ENCODE assay signal across 18 cellular contexts in the genomic region with DNA sequence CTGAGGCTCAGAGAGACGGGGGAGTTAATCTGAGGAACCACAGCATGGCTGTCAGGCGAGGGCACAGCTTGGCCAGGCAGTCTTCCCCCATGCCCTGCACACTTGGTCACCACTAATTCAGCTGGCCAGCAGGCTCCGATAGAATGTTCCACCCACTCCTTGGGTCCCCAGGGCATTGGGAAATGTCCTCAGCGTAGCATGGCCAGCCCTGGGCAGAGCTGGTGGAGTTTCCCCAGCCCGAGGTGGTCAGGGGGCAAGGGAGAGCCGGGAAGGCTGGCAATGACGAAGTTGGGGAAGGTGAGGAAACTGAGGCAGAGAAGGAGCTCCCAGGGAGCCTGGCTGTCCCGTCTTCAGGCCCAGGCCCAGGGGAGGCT. TPM values are rescaled to one million over a fixed set of nuclear protein-coding genes. Genes with fewer than 3 reads are reported as not detected.
A peak's percentile ranks its signal among the peaks of the same experiment; 100 is the strongest.
DNase-seq lines count a peak whose midpoint lies in the region; ATAC-seq, FAIRE-seq and TF ChIP-seq lines count a peak whose summit lies in the region.
"Had no signal": no experiment of that assay in that cellular context is flagged by ENCODE, and none has a peak within 500 bp of the region (broad histone marks: within the 10 kb centered on the region; RNA-seq: fewer than 3 reads in every experiment).

No MANE protein-coding gene starts in this region.

- H3K9me3 ChIP-seq in body of pancreas, result peaks cover 0 to 2% (median 0%) of the 10 kb centered on the region in 3 donors
- H3K9me3 ChIP-seq in right atrium auricular region, result peaks cover 0 to under 1% of the 10 kb centered on the region in 2 donors
- H3K9me3 ChIP-seq in sigmoid colon, result peaks cover 0 to under 1% (median under 1%) of the 10 kb centered on the region in 4 donors

- H3K27me3 ChIP-seq in ACC112 (ENCODE audit: insufficient read depth, low read length) (no peaks in the 10 kb centered on the region), body of pancreas (no peaks in the 10 kb centered on the region), right atrium auricular region (no peaks in the 10 kb centered on the region), sigmoid colon (peaks cover 0 to 48% (median 8%) of the 10 kb centered on the region in 3 donors)

- H2AFZ ChIP-seq in ACC112 (ENCODE audit: low read length, unreplicated experiment), result no peak overlapping the region
- H2AFZ ChIP-seq: PC-9 had no signal

- intact Hi-C loops in body of pancreas (cut with DNase I), result no loop called here
- intact Hi-C loops in sigmoid colon (cut with DNase I), result no loop called here

- no peak for TF ChIP-seq POLR2A in body of pancreas (IDR thresholded peaks at IDR 0.05)
- TF ChIP-seq POLR2A in sigmoid colon (IDR thresholded peaks at IDR 0.05), result no peak

- no peaks in the 10 kb centered on the region for H3K36me3 ChIP-seq in ACC112 (ENCODE audit: insufficient read depth, low read length)
- H3K36me3 ChIP-seq in body of pancreas (replicated peaks in 1 of 2; ENCODE audit: insufficient read depth in 1 of 2, low read depth in 2 of 2), result no peaks in the 10 kb centered on the region
- no peaks in the 10 kb centered on the region for H3K36me3 ChIP-seq in right atrium auricular region
- no peaks in the 10 kb centered on the region for H3K36me3 ChIP-seq in sigmoid colon

- TF ChIP-seq CTCF in body of pancreas (IDR thresholded peaks at IDR 0.05), result no peak
- TF ChIP-seq CTCF in right atrium auricular region (IDR thresholded peaks at IDR 0.05), result no peak
- no peak for TF ChIP-seq CTCF in sigmoid colon (IDR thresholded peaks at IDR 0.05)

- H3K4me1 ChIP-seq in ACC112 (ENCODE audit: control insufficient read depth, insufficient read depth, low read length, unreplicated experiment), result peaks cover 27% of the 10 kb centered on the region
- no peaks in the 10 kb centered on the region for H3K4me1 ChIP-seq in body of pancreas
- peaks cover 0 to 42% of the 10 kb centered on the region in 2 donors for H3K4me1 ChIP-seq in right atrium auricular region
- H3K4me1 ChIP-seq in sigmoid colon, result peaks cover 0 to 12% (median 10%) of the 10 kb centered on the region in 4 donors
- H3K4me1 ChIP-seq: A549 had no signal

- peak overlapping the region; percentile 26; the same call in 1 of the 2 replicates for H3K27ac ChIP-seq in ACC112 (ENCODE audit: low read depth, low read length)
- peak overlapping the region in 1 of 4 donors; percentile 5 for H3K27ac ChIP-seq in body of pancreas
- peak overlapping the region; percentile 6 to 51 for H3K27ac ChIP-seq in right atrium auricular region
- H3K27ac ChIP-seq in sigmoid colon, result peak overlapping the region; percentile 31 to 54 (median 42)
- H3K27ac ChIP-seq: A549, PC-9 had no signal

- no peak overlapping the region for H3K4me3 ChIP-seq in ACC112 (ENCODE audit: low read depth, low read length)
- H3K4me3 ChIP-seq in body of pancreas, result no peak overlapping the region
- H3K4me3 ChIP-seq in right atrium auricular region, result no peak overlapping the region
- no peak overlapping the region for H3K4me3 ChIP-seq in sigmoid colon
- H3K4me3 ChIP-seq: A549, PC-9 had no signal

- no peaks in the 10 kb centered on the region for H3K79me2 ChIP-seq in ACC112 (ENCODE audit: control insufficient read depth, insufficient read depth, low read length, unreplicated experiment)

- ATAC-seq in body of pancreas, result peak; percentile 34
- ATAC-seq in activated CD4-positive, CD25-positive, alpha-beta regulatory T cell treated with anti-CD3 and anti-CD28 coated beads, Interleukin-2, amount 50 U/mL, for 24 hours, result no peak
- no peak for ATAC-seq in GM21717 (IDR thresholded peaks at IDR 0.05; ENCODE audit: unreplicated experiment)

- FAIRE-seq in RCC 7860 (lab: Jason Lieb, UNC), result no peak
- FAIRE-seq: A549 had no signal

- WGBS in body of pancreas, 2 donors, result 59 to 66% methylated on average over 8 of the region's 8 CpGs
- 78% methylated on average over 8 of the region's 8 CpGs for WGBS in sigmoid colon, 2 donors

- DNase-seq in body of pancreas (peak in 3 of 4 donors; percentile 29 to 40 (median 39)), right atrium auricular region (ENCODE audit: low spot score) (peak; percentile 80), sigmoid colon (no peak), RCC 7860 (ENCODE audit: low spot score) (no peak), NCI-H345 treated with DMSO at 0.1 percent for 48 hours (lab: John Stamatoyannopoulos, UW; ENCODE audit: unreplicated experiment) (no peak)
- DNase-seq: activated CD8-positive, alpha-beta memory T cell treated with anti-CD3 and anti-CD28 coated beads for 24 hours; COR-L47; GF-D8; MM.1S; NCI-H2081; PC-9; stimulated activated CD4-positive, alpha-beta T cell treated with anti-CD3 and anti-CD28 coated beads, Interleukin-12 subunit alpha, Interleukin-12 subunit beta, amount 100 ng/mL, for 4 hours; stimulated activated naive CD8-positive, alpha-beta T cell treated with anti-CD3 and anti-CD28 coated beads, Interleukin-15, amount 100 ng/mL, for 72 hours had no signal

- TF ChIP-seq EP300 in sigmoid colon (IDR thresholded peaks at IDR 0.05), result no peak

RNA-seq across cellular contexts. Expression of gene GRIFIN, which starts 12.1 kb away (rescaled TPM):
- total RNA-seq in body of pancreas (not detected), right atrium auricular region (not detected), sigmoid colon (not detected)
- polyA plus RNA-seq in sigmoid colon, result not detected
- total RNA-seq: activated T-helper 2 cell treated with anti-CD3 and anti-CD28 coated beads, Interferon-gamma antibody, Interleukin-2, Interleukin-4, amounts not matched to agents 10 μg/mL and 5 μg/mL and 100 μg/mL, durations not matched to agents 14 hours and 24 hours and 36 hours; PC-9 had no signal
- polyA plus RNA-seq: A549 had no signal

RNA-seq across cellular contexts. Expression of gene LFNG, which starts 31.3 kb away (rescaled TPM):
- total RNA-seq in body of pancreas, result 100 to 1,000 TPM in 1 of 2 donors, 10 to 100 TPM in 1; 47.8 to 142 TPM
- 1 to 10 TPM; 3.8 to 4.3 TPM for total RNA-seq in right atrium auricular region
- total RNA-seq in sigmoid colon, result 1 to 10 TPM; 1.8 to 5.8 (median 5.3) TPM
- polyA plus RNA-seq in sigmoid colon, result 10 to 100 TPM in 2 of 3 donors, 1 to 10 TPM in 1; 9.2 to 34.5 (median 14.4) TPM

Comparison
In these comparisons a context has a peak if more than half of its experiments do, and no peak if none do; other contexts are left out.
1. DNase-seq: peak in body of pancreas (3 of 4) and right atrium auricular region (single experiment); none in sigmoid colon (single experiment), RCC 7860 (single experiment) and NCI-H345 treated with DMSO at 0.1 percent for 48 hours (single experiment).
2. RNA of gene LFNG, which starts 31.3 kb away (total RNA-seq): 47.8 to 142 TPM in body of pancreas; 1.8 to 5.8 TPM in sigmoid colon and 3.8 to 4.3 TPM in right atrium auricular region; every median in the first group is over 4 times any median in the second.